Comparison of ENCODE assay signal across 8 cellular contexts in the genomic region with DNA sequence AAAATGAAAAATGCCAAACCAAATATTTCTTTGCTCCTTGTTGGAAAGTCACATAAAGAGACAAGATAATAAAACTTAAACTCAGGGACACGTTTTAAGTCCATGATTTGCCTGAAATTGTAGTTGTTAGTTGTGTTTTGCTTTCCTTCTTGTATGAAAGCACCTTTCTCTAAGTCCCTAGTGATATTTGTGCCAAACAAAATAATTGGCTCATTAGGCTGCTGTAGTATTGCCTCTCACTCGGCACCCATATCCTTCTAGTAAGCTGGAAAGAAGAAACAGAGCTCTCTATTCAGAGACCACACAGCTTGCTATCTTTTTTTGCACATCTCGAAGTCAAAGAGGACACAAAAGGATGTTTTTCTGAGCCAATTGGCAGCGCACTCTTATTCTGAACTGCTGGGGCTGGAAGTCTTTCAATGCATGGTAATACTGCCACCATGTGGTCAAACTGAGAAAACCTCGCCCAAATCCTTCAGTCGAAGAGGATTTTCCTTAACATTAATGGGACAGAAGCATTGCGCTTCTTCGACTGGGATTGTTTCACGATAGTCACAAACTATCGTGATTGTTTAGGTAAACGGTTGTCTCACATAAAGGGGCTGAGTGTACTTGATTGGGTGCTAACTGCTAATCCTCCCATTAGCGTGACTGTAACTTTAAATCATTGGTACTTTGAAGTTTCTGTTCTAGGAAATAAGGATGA.
DNase-seq lines count a peak whose midpoint lies in the region; ATAC-seq and TF ChIP-seq lines count a peak whose summit lies in the region.

No MANE protein-coding gene starts in this region.

- DNase-seq in A172 (ENCODE audit: low spot score) (peak; percentile 59), NCI-H1694 (lab: John Stamatoyannopoulos, UW) (peak; percentile 76), T-helper 9 cell (peak; percentile 17), iPS-NIHi11 (ENCODE audit: low spot score) (peak; percentile 80)
- DNase-seq in stimulated activated CD4-positive, alpha-beta T cell treated with anti-CD3 and anti-CD28 coated beads, Interleukin-12 subunit alpha, Interleukin-12 subunit beta, amount 100 ng/mL, for 4 hours, result peak; percentile 10

- peaks cover 0 to 4% (median 3%) of the 10 kb centered on the region in 5 experiments for H3K9me3 Mint-ChIP-seq in brain

- H3K27me3 Mint-ChIP-seq in brain, result peaks cover 7% of the 10 kb centered on the region

- peaks cover 11% of the 10 kb centered on the region for H3K4me1 Mint-ChIP-seq in brain

- H3K36me3 Mint-ChIP-seq in brain, result no peaks in the 10 kb centered on the region

- ATAC-seq in GM18498 (IDR thresholded peaks at IDR 0.05; ENCODE audit: unreplicated experiment), result peak; percentile 84
- ATAC-seq in HG02885 (IDR thresholded peaks at IDR 0.05; ENCODE audit: poor library complexity, unreplicated experiment), result peak; percentile 84

- peak overlapping the region in 3 of 5 experiments; percentile 9 to 58 (median 54) for H3K27ac Mint-ChIP-seq in brain

- peak overlapping the region; percentile 62 to 80 (median 72) for H3K4me3 Mint-ChIP-seq in brain

- TF ChIP-seq CTCF in brain (conservative IDR thresholded peaks at IDR 0.05), result peak; percentile 80 to 90

Comparison
In these comparisons a context has a peak if more than half of its experiments do, and no peak if none do; other contexts are left out.
1. Peak in every context shown above with its lines: DNase-seq and ATAC-seq.
2. DNase-seq: peak in every context shown above with its lines; median percentile 80 in iPS-NIHi11; 76 in NCI-H1694; 59 in A172; 17 in T-helper 9 cell; 10 in stimulated activated CD4-positive, alpha-beta T cell treated with anti-CD3 and anti-CD28 coated beads, Interleukin-12 subunit alpha, Interleukin-12 subunit beta, amount 100 ng/mL, for 4 hours.